Comparison of ENCODE assay signal across 10 cellular contexts in the genomic region with DNA sequence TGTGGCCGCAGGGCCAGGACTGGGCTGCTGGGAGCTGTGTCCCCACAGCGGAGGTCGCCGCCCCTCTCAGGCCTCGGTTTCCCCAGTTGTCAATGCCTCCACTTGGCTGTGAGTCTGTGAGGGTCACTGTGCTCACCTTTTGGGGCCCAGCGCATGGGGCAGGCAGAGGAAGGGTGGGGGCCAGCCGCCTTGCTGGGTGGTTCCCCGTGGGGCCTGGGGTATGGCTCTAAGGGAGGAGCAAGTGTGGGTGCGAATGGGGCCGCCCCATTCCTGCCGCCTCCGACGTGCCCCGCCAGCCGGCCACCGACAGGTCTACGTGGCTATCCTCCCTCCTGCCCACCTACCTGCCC. TPM values are rescaled to one million over a fixed set of nuclear protein-coding genes. Genes with fewer than 3 reads are reported as not detected.
DNase-seq lines count a peak whose midpoint lies in the region; ATAC-seq and TF ChIP-seq lines count a peak whose summit lies in the region.
"Had no signal": no experiment of that assay in that cellular context is flagged by ENCODE, and none has a peak within 500 bp of the region (broad histone marks: within the 10 kb centered on the region; RNA-seq: fewer than 3 reads in every experiment).

No MANE protein-coding gene starts in this region.

- no peak overlapping the region for H3K9ac ChIP-seq in neural progenitor cell
- H3K9ac ChIP-seq in Karpas-422 (ENCODE audit: low read length) = no peak overlapping the region

- H3K79me2 ChIP-seq in neural progenitor cell (ENCODE audit: low read depth) (peaks cover 5% of the 10 kb centered on the region), Karpas-422 (ENCODE audit: low read length) (no peaks in the 10 kb centered on the region)

- H3K27me3 ChIP-seq in AG04450 (ENCODE audit: control insufficient read depth, insufficient read depth, low read length) (no peaks in the 10 kb centered on the region), neural progenitor cell (peaks cover 39% of the 10 kb centered on the region), Karpas-422 (ENCODE audit: low read length) (no peaks in the 10 kb centered on the region)

- no peaks in the 10 kb centered on the region for H3K36me3 ChIP-seq in neural progenitor cell
- H3K36me3 ChIP-seq in Karpas-422 (ENCODE audit: insufficient read depth, low read length) = no peaks in the 10 kb centered on the region

- no peak for DNase-seq in AG04450 (ENCODE audit: low read depth, low spot score)
- no peak for DNase-seq in neural progenitor cell (ENCODE audit: low spot score)
- DNase-seq in NCI-H128 (lab: John Stamatoyannopoulos, UW; ENCODE audit: unreplicated experiment) = no peak
- DNase-seq in Karpas-422 = no peak
- DNase-seq in medulla oblongata (ENCODE audit: extremely low spot score) = no peak

- H3K9me2 ChIP-seq in Karpas-422 (replicated peaks; ENCODE audit: insufficient read depth, low read length) = no peaks in the 10 kb centered on the region

- H3K9me3 Mint-ChIP-seq in IgD-negative memory B cell (peaks cover 0 to 2% (median 0%) of the 10 kb centered on the region in 3 donors), neural progenitor cell (no peaks in the 10 kb centered on the region)
- H3K9me3 Mint-ChIP-seq in dendritic cell treated with granulocyte-macrophage colony-stimulating factor and Interleukin-4, amounts not matched to agents 40 ng/mL and 50 ng/mL, for 4 days = no peaks in the 10 kb centered on the region

- peaks cover 18% of the 10 kb centered on the region for H3F3A ChIP-seq in neural progenitor cell (ENCODE audit: low read depth)

- peaks cover 17 to 22% (median 18%) of the 10 kb centered on the region in 3 donors for H3K4me1 Mint-ChIP-seq in IgD-negative memory B cell
- peaks cover 19% of the 10 kb centered on the region for H3K4me1 Mint-ChIP-seq in dendritic cell treated with granulocyte-macrophage colony-stimulating factor and Interleukin-4, amounts not matched to agents 40 ng/mL and 50 ng/mL, for 4 days (ENCODE audit: low read depth)
- H3K4me1 Mint-ChIP-seq in neural progenitor cell = peaks cover 9% of the 10 kb centered on the region

- POLR2A ChIA-PET in AG04450 (lab: Yijun Ruan, JAX) = no interaction called here

- H3K27ac ChIP-seq in AG04450 (ENCODE audit: low read depth, low read length) = no peak overlapping the region
- no peak overlapping the region for H3K27ac ChIP-seq in neural progenitor cell
- H3K27ac ChIP-seq in Karpas-422 (ENCODE audit: low read length) = no peak overlapping the region

- H4K20me1 ChIP-seq in neural progenitor cell (ENCODE audit: low read depth) (peaks cover 26% of the 10 kb centered on the region), Karpas-422 (ENCODE audit: insufficient read depth, low read depth, low read length) (peaks cover 22% of the 10 kb centered on the region; the same call in 1 of the 2 replicates)

- H3K9me3 ChIP-seq in AG04450 (ENCODE audit: control insufficient read depth, insufficient read depth, low read length) = no peaks in the 10 kb centered on the region; the same call in 1 of the 2 replicates
- H3K9me3 ChIP-seq in neural progenitor cell (ENCODE audit: low read depth) = no peaks in the 10 kb centered on the region
- H3K9me3 ChIP-seq in Karpas-422 (ENCODE audit: low read length) = no peaks in the 10 kb centered on the region

- H2AFZ ChIP-seq in neural progenitor cell (replicated peaks) (peak overlapping the region; percentile 11), Karpas-422 (ENCODE audit: low read length) (no peak overlapping the region)

- CTCF ChIA-PET in AG04450 (lab: Charles Lee) = no interaction called here

- H3K4me3 Mint-ChIP-seq in IgD-negative memory B cell (peak overlapping the region in 2 of 4 donors; percentile 82 to 84), neural progenitor cell (peak overlapping the region; percentile 77)
- H3K4me3 Mint-ChIP-seq in dendritic cell treated with granulocyte-macrophage colony-stimulating factor and Interleukin-4, amounts not matched to agents 40 ng/mL and 50 ng/mL, for 4 days = no peak overlapping the region

- H3K27ac Mint-ChIP-seq in IgD-negative memory B cell (peak overlapping the region; percentile 88 to 93 (median 90)), neural progenitor cell (no peak overlapping the region)
- H3K27ac Mint-ChIP-seq in dendritic cell treated with granulocyte-macrophage colony-stimulating factor and Interleukin-4, amounts not matched to agents 40 ng/mL and 50 ng/mL, for 4 days = peak overlapping the region; percentile 69

- H3K36me3 Mint-ChIP-seq in IgD-negative memory B cell (no peaks in the 10 kb centered on the region), neural progenitor cell (no peaks in the 10 kb centered on the region)
- peaks cover 5% of the 10 kb centered on the region for H3K36me3 Mint-ChIP-seq in dendritic cell treated with granulocyte-macrophage colony-stimulating factor and Interleukin-4, amounts not matched to agents 40 ng/mL and 50 ng/mL, for 4 days (ENCODE audit: low read depth)

- H3K4me1 ChIP-seq in neural progenitor cell = peaks cover 5% of the 10 kb centered on the region
- peaks cover 13% of the 10 kb centered on the region for H3K4me1 ChIP-seq in Karpas-422 (ENCODE audit: low read length)

- no peak for TF ChIP-seq CTCF in AG04450 (IDR thresholded peaks at IDR 0.05; ENCODE audit: low read depth, low read length)
- TF ChIP-seq CTCF in neural progenitor cell (IDR thresholded peaks at IDR 0.05) = no peak

- H3K4me2 ChIP-seq in neural progenitor cell = peak overlapping the region; percentile 67
- no peak overlapping the region for H3K4me2 ChIP-seq in Karpas-422 (ENCODE audit: low read depth, low read length, poor library complexity, severe bottlenecking)

- H3K27me3 Mint-ChIP-seq in IgD-negative memory B cell (no peaks in the 10 kb centered on the region), neural progenitor cell (ENCODE audit: insufficient read depth, low read depth) (peaks cover 9% of the 10 kb centered on the region)
- peaks cover 45% of the 10 kb centered on the region for H3K27me3 Mint-ChIP-seq in dendritic cell treated with granulocyte-macrophage colony-stimulating factor and Interleukin-4, amounts not matched to agents 40 ng/mL and 50 ng/mL, for 4 days

- intact Hi-C loops in dendritic cell treated with granulocyte-macrophage colony-stimulating factor and Interleukin-4, amounts not matched to agents 40 ng/mL and 50 ng/mL, for 4 days (cut with micrococcal nuclease) = no loop called here

- ATAC-seq in GM21447 (IDR thresholded peaks at IDR 0.05; ENCODE audit: unreplicated experiment) = no peak

- H3K4me3 ChIP-seq in AG04450 (ENCODE audit: low read depth, low read length) (peak overlapping the region; percentile 50; the same call in 1 of the 2 replicates), neural progenitor cell (peak overlapping the region; percentile 47), Karpas-422 (ENCODE audit: low read length) (no peak overlapping the region)

RNA-seq across cellular contexts. Expression of gene FGF22, which starts 0.8 kb away (rescaled TPM):
- polyA plus RNA-seq in AG04450 (2011; rRNA removed) (not detected in 2 replicates), IgD-negative memory B cell (not detected)
- polyA minus RNA-seq in AG04450 (2011; rRNA and poly(A)+ RNA removed) = not detected in 2 replicates
- 0.37 TPM in 1 of 2 replicates, not detected in the other for total RNA-seq in neural progenitor cell (ENCODE audit: low replicate concordance)
- not detected in 2 replicates for total RNA-seq in Karpas-422 (2014; rRNA removed; shearing (Covaris generic); ENCODE audit: low replicate concordance)
- total RNA-seq: left colon, Right ventricle myocardium inferior had no signal

RNA-seq across cellular contexts. Expression of gene POLRMT, which starts 5.5 kb away (rescaled TPM):
- polyA plus RNA-seq in AG04450 (2011; rRNA removed) (15.5 and 21.1 TPM in 2 replicates), IgD-negative memory B cell (41.9 TPM)
- 40.1 and 63.1 TPM in 2 replicates for polyA minus RNA-seq in AG04450 (2011; rRNA and poly(A)+ RNA removed)
- 14.1 and 68.6 TPM in 2 replicates for total RNA-seq in neural progenitor cell (ENCODE audit: low replicate concordance)
- total RNA-seq in Karpas-422 (2014; rRNA removed; shearing (Covaris generic); ENCODE audit: low replicate concordance) = 51.5 and 60.6 TPM in 2 replicates

RNA-seq across cellular contexts. Expression of gene RNF126, which starts 24.1 kb away (rescaled TPM):
- polyA plus RNA-seq in AG04450 (2011; rRNA removed) (1.7 and 3.1 TPM in 2 replicates), IgD-negative memory B cell (108 TPM)
- polyA minus RNA-seq in AG04450 (2011; rRNA and poly(A)+ RNA removed) = 1.7 and 2.0 TPM in 2 replicates
- total RNA-seq in neural progenitor cell (ENCODE audit: low replicate concordance) = 9.7 and 50.9 TPM in 2 replicates
- total RNA-seq in Karpas-422 (2014; rRNA removed; shearing (Covaris generic); ENCODE audit: low replicate concordance) = 36.5 and 66.5 TPM in 2 replicates

RNA-seq across cellular contexts. Expression of gene FSTL3, which starts 37.3 kb away (rescaled TPM):
- 21.2 and 23.2 TPM in 2 replicates for polyA plus RNA-seq in AG04450 (2011; rRNA removed)
- polyA minus RNA-seq in AG04450 (2011; rRNA and poly(A)+ RNA removed) = 12.7 and 12.8 TPM in 2 replicates
- 1.7 TPM for polyA plus RNA-seq in IgD-negative memory B cell
- 2.4 and 21.9 TPM in 2 replicates for total RNA-seq in neural progenitor cell (ENCODE audit: low replicate concordance)
- 2.3 and 3.0 TPM in 2 replicates for total RNA-seq in Karpas-422 (2014; rRNA removed; shearing (Covaris generic); ENCODE audit: low replicate concordance)

RNA-seq across cellular contexts. Expression of gene HCN2, which starts 49.2 kb away (rescaled TPM):
- polyA plus RNA-seq in AG04450 (2011; rRNA removed) (0.33 and 0.58 TPM in 2 replicates), IgD-negative memory B cell (not detected)
- polyA minus RNA-seq in AG04450 (2011; rRNA and poly(A)+ RNA removed) = 1.2 and 2.1 TPM in 2 replicates
- total RNA-seq in neural progenitor cell (ENCODE audit: low replicate concordance) = 0.06 TPM in 1 of 2 replicates, not detected in the other
- not detected in 2 replicates for total RNA-seq in Karpas-422 (2014; rRNA removed; shearing (Covaris generic); ENCODE audit: low replicate concordance)
